ENCODE assay signal across 26 cellular contexts in genomic region chr18:78822886-78823285, GRCh38.
DNase-seq lines count a peak whose midpoint lies in the region; ATAC-seq and TF ChIP-seq lines count a peak whose summit lies in the region.
"Had no signal": no experiment of that assay in that cellular context is flagged by ENCODE, and none has a peak within 500 bp of the region (broad histone marks: within the 10 kb centered on the region; RNA-seq: fewer than 3 reads in every experiment).

No MANE protein-coding gene starts in this region.

- H3K4me1 Mint-ChIP-seq in endodermal cell (peaks cover 10% of the 10 kb centered on the region), T-cell (no peaks in the 10 kb centered on the region)
- H3K4me1 Mint-ChIP-seq: CD14-positive monocyte; CD4-positive, CD25-positive, alpha-beta regulatory T cell; CD8-positive, alpha-beta memory T cell had no signal

- no peaks in the 10 kb centered on the region for H3K9me3 Mint-ChIP-seq in endodermal cell
- H3K9me3 Mint-ChIP-seq in T-cell = no peaks in the 10 kb centered on the region

- H3K27ac Mint-ChIP-seq in endodermal cell (no peak overlapping the region), T-cell (no peak overlapping the region)
- H3K27ac Mint-ChIP-seq: CD4-positive, alpha-beta memory T cell; CD4-positive, CD25-positive, alpha-beta regulatory T cell; CD8-positive, alpha-beta memory T cell had no signal

- H3K27me3 Mint-ChIP-seq in endodermal cell (ENCODE audit: insufficient read depth) (peaks cover 2% of the 10 kb centered on the region), T-cell (peaks cover 5% of the 10 kb centered on the region in 2 donors)
- H3K27me3 Mint-ChIP-seq: CD4-positive, alpha-beta memory T cell; CD4-positive, CD25-positive, alpha-beta regulatory T cell had no signal

- H3K36me3 Mint-ChIP-seq in endodermal cell (ENCODE audit: low read depth) (no peaks in the 10 kb centered on the region), T-cell (no peaks in the 10 kb centered on the region)
- H3K36me3 Mint-ChIP-seq: CD14-positive monocyte; CD4-positive, alpha-beta memory T cell; CD4-positive, CD25-positive, alpha-beta regulatory T cell; CD8-positive, alpha-beta memory T cell had no signal

- no peak overlapping the region for H3K27ac ChIP-seq in coronary artery
- H3K27ac ChIP-seq in endodermal cell (ENCODE audit: low read depth, low read length) = no peak overlapping the region
- H3K27ac ChIP-seq in spleen = no peak overlapping the region
- no peak overlapping the region for H3K27ac ChIP-seq in esophagus squamous epithelium
- H3K27ac ChIP-seq: BLaER1 had no signal

- POLR2A ChIA-PET in T-cell (lab: Charles Lee) = no interaction called here

- CTCF ChIA-PET in T-cell (lab: Charles Lee) = no interaction called here

- H3K9me3 ChIP-seq in endodermal cell (ENCODE audit: control insufficient read depth, low read length) (no peaks in the 10 kb centered on the region), spleen (no peaks in the 10 kb centered on the region), esophagus squamous epithelium (no peaks in the 10 kb centered on the region)
- H3K9me3 ChIP-seq: BE2C had no signal

- no peaks in the 10 kb centered on the region for H3K36me3 ChIP-seq in endodermal cell (ENCODE audit: control insufficient read depth, insufficient read depth, low read length)
- no peaks in the 10 kb centered on the region for H3K36me3 ChIP-seq in spleen
- H3K36me3 ChIP-seq in esophagus squamous epithelium = no peaks in the 10 kb centered on the region
- H3K36me3 ChIP-seq: BE2C, BLaER1 had no signal

- TF ChIP-seq POLR2A in spleen (IDR thresholded peaks at IDR 0.05) = no peak
- no peak for TF ChIP-seq POLR2A in esophagus squamous epithelium (IDR thresholded peaks at IDR 0.05)

- no peak overlapping the region for H3K9ac ChIP-seq in endodermal cell (ENCODE audit: extremely low read depth, low read length, poor library complexity, severe bottlenecking)
- H3K9ac ChIP-seq: BLaER1 had no signal

- H3K4me3 Mint-ChIP-seq in endodermal cell (no peak overlapping the region), T-cell (no peak overlapping the region)
- H3K4me3 Mint-ChIP-seq: CD14-positive monocyte; CD4-positive, alpha-beta memory T cell; CD4-positive, CD25-positive, alpha-beta regulatory T cell; CD8-positive, alpha-beta memory T cell had no signal

- no peaks in the 10 kb centered on the region for H3K4me1 ChIP-seq in endodermal cell (ENCODE audit: control insufficient read depth, insufficient read depth, low read length)
- no peaks in the 10 kb centered on the region for H3K4me1 ChIP-seq in spleen
- H3K4me1 ChIP-seq in esophagus squamous epithelium = no peaks in the 10 kb centered on the region
- H3K4me1 ChIP-seq: BE2C, BLaER1 had no signal

- TF ChIP-seq CTCF in coronary artery (IDR thresholded peaks at IDR 0.05) (no peak), endodermal cell (conservative IDR thresholded peaks at IDR 0.05) (no peak), spleen (IDR thresholded peaks at IDR 0.05 in 8 of 11, conservative IDR thresholded peaks at IDR 0.05 in 3 of 11) (no peak), esophagus squamous epithelium (IDR thresholded peaks at IDR 0.05) (no peak)

- peak; percentile 43 for DNase-seq in coronary artery (ENCODE audit: low spot score)
- peak; percentile 34 for DNase-seq in endodermal cell
- peak; percentile 15 for DNase-seq in left lobe of liver (ENCODE audit: low spot score)
- DNase-seq in spleen = peak; percentile 68
- DNase-seq in T-cell = no peak
- no peak for DNase-seq in esophagus squamous epithelium (lab: John Stamatoyannopoulos, UW)
- DNase-seq in activated T-cell treated with anti-CD3 and anti-CD28 coated beads for 4 hours = no peak
- DNase-seq: 8988T; ACHN; BE2C; C1 segment of cervical spinal cord; CD4-positive, alpha-beta memory T cell; CD4-positive, CD25-positive, alpha-beta regulatory T cell; CD8-positive, alpha-beta memory T cell; COR-L47; DMS 273 treated with DMSO at 0.1 percent for 48 hours; DMS153; DMS53; DMS79; DND-41; EL; GDM1 had no signal

- no peak overlapping the region for H3K4me3 ChIP-seq in coronary artery
- H3K4me3 ChIP-seq in endodermal cell (ENCODE audit: low read length) = no peak overlapping the region
- H3K4me3 ChIP-seq in spleen = no peak overlapping the region
- H3K4me3 ChIP-seq in esophagus squamous epithelium = no peak overlapping the region
- H3K4me3 ChIP-seq: BLaER1, GM12878 had no signal

- WGBS in endodermal cell (ENCODE audit: insufficient coverage in 1 of 2, insufficient read length in 1 of 2), 2 experiments = 87 to 91% methylated on average over 16 of the region's 16 CpGs
- WGBS in spleen, 5 donors = 78 to 91% (median 87%) methylated on average over 16 of the region's 16 CpGs
- WGBS in esophagus squamous epithelium, 2 donors = 76 to 79% methylated on average over 13 to 16 of the region's 16 CpGs

- ATAC-seq in left lobe of liver = no peak
- no peak for ATAC-seq in HG03342 (IDR thresholded peaks at IDR 0.05; ENCODE audit: unreplicated experiment)
- ATAC-seq in T-cell (replicated peaks in 1 of 4) = no peak
- ATAC-seq: GM12878 had no signal

- H3K27me3 ChIP-seq in endodermal cell (ENCODE audit: control insufficient read depth, insufficient read depth, low read length, poor library complexity, severe bottlenecking) = no peaks in the 10 kb centered on the region
- H3K27me3 ChIP-seq in spleen (replicated peaks in 1 of 7) = peaks cover 0 to 56% (median 0%) of the 10 kb centered on the region in 7 donors
- peaks cover 0 to 67% (median 0%) of the 10 kb centered on the region in 4 donors for H3K27me3 ChIP-seq in esophagus squamous epithelium
- H3K27me3 ChIP-seq: BLaER1 had no signal

- intact Hi-C loops in spleen (cut with DNase I; ENCODE audit: low total_unique reads) (no loop called here), esophagus squamous epithelium (cut with DNase I) (no loop called here)

Comparison
In these comparisons a context has a peak if more than half of its experiments do, and no peak if none do; other contexts are left out.
1. DNase-seq: peak in coronary artery (single experiment), endodermal cell (single experiment), left lobe of liver (single experiment) and spleen (single experiment); none in T-cell (0 of 34), esophagus squamous epithelium (single experiment) and activated T-cell treated with anti-CD3 and anti-CD28 coated beads for 4 hours (single experiment).